Comparison of ENCODE assay signal across 1 cellular context in the genomic region with DNA sequence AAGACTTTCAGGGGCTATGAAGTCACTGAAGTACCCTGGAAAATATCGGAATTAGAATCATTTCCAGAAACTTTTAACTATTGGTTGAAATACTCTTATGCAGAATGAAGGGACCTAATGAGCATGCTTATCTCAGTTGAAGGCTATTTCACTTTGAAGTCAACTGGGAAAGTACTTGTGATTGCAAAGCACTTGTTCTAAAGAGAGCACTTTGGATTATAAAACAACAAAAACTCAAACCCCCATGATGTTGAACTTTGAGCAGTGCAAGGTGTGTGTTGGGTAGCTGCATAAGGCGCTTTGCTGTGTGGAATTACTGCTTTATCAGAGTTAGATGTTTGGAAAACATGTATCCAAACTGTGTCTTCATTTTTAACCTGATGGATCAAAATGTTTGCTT.
TF ChIP-seq lines count a peak whose summit lies in the region.

No MANE protein-coding gene starts in this region.

TF ChIP-seq in HepG2, 621 proteins besides CTCF, POLR2A, EP300 and RAD21 (continued from another document and continues in another):
- TF ChIP-seq, protein P1, sequence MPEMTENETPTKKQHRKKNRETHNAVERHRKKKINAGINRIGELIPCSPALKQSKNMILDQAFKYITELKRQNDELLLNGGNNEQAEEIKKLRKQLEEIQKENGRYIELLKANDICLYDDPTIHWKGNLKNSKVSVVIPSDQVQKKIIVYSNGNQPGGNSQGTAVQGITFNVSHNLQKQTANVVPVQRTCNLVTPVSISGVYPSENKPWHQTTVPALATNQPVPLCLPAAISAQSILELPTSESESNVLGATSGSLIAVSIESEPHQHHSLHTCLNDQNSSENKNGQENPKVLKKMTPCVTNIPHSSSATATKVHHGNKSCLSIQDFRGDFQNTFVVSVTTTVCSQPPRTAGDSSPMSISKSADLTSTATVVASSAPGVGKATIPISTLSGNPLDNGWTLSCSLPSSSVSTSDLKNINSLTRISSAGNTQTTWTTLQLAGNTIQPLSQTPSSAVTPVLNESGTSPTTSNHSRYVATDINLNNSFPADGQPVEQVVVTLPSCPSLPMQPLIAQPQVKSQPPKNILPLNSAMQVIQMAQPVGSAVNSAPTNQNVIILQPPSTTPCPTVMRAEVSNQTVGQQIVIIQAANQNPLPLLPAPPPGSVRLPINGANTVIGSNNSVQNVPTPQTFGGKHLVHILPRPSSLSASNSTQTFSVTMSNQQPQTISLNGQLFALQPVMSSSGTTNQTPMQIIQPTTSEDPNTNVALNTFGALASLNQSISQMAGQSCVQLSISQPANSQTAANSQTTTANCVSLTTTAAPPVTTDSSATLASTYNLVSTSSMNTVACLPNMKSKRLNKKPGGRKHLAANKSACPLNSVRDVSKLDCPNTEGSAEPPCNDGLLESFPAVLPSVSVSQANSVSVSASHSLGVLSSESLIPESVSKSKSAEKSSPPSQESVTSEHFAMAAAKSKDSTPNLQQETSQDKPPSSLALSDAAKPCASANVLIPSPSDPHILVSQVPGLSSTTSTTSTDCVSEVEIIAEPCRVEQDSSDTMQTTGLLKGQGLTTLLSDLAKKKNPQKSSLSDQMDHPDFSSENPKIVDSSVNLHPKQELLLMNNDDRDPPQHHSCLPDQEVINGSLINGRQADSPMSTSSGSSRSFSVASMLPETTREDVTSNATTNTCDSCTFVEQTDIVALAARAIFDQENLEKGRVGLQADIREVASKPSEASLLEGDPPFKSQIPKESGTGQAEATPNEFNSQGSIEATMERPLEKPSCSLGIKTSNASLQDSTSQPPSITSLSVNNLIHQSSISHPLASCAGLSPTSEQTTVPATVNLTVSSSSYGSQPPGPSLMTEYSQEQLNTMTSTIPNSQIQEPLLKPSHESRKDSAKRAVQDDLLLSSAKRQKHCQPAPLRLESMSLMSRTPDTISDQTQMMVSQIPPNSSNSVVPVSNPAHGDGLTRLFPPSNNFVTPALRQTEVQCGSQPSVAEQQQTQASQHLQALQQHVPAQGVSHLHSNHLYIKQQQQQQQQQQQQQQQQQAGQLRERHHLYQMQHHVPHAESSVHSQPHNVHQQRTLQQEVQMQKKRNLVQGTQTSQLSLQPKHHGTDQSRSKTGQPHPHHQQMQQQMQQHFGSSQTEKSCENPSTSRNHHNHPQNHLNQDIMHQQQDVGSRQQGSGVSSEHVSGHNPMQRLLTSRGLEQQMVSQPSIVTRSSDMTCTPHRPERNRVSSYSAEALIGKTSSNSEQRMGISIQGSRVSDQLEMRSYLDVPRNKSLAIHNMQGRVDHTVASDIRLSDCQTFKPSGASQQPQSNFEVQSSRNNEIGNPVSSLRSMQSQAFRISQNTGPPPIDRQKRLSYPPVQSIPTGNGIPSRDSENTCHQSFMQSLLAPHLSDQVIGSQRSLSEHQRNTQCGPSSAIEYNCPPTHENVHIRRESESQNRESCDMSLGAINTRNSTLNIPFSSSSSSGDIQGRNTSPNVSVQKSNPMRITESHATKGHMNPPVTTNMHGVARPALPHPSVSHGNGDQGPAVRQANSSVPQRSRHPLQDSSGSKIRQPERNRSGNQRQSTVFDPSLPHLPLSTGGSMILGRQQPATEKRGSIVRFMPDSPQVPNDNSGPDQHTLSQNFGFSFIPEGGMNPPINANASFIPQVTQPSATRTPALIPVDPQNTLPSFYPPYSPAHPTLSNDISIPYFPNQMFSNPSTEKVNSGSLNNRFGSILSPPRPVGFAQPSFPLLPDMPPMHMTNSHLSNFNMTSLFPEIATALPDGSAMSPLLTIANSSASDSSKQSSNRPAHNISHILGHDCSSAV (CRISPR knock-in tag; IDR thresholded peaks at IDR 0.05; ENCODE audit: borderline replicate concordance), result no peak
- no peak for TF ChIP-seq RBM22 (optimal IDR thresholded peaks at IDR 0.05; ENCODE audit: low read length)
- no peak for TF ChIP-seq KLF16 (CRISPR knock-in tag; IDR thresholded peaks at IDR 0.05)
- TF ChIP-seq, protein P2, sequence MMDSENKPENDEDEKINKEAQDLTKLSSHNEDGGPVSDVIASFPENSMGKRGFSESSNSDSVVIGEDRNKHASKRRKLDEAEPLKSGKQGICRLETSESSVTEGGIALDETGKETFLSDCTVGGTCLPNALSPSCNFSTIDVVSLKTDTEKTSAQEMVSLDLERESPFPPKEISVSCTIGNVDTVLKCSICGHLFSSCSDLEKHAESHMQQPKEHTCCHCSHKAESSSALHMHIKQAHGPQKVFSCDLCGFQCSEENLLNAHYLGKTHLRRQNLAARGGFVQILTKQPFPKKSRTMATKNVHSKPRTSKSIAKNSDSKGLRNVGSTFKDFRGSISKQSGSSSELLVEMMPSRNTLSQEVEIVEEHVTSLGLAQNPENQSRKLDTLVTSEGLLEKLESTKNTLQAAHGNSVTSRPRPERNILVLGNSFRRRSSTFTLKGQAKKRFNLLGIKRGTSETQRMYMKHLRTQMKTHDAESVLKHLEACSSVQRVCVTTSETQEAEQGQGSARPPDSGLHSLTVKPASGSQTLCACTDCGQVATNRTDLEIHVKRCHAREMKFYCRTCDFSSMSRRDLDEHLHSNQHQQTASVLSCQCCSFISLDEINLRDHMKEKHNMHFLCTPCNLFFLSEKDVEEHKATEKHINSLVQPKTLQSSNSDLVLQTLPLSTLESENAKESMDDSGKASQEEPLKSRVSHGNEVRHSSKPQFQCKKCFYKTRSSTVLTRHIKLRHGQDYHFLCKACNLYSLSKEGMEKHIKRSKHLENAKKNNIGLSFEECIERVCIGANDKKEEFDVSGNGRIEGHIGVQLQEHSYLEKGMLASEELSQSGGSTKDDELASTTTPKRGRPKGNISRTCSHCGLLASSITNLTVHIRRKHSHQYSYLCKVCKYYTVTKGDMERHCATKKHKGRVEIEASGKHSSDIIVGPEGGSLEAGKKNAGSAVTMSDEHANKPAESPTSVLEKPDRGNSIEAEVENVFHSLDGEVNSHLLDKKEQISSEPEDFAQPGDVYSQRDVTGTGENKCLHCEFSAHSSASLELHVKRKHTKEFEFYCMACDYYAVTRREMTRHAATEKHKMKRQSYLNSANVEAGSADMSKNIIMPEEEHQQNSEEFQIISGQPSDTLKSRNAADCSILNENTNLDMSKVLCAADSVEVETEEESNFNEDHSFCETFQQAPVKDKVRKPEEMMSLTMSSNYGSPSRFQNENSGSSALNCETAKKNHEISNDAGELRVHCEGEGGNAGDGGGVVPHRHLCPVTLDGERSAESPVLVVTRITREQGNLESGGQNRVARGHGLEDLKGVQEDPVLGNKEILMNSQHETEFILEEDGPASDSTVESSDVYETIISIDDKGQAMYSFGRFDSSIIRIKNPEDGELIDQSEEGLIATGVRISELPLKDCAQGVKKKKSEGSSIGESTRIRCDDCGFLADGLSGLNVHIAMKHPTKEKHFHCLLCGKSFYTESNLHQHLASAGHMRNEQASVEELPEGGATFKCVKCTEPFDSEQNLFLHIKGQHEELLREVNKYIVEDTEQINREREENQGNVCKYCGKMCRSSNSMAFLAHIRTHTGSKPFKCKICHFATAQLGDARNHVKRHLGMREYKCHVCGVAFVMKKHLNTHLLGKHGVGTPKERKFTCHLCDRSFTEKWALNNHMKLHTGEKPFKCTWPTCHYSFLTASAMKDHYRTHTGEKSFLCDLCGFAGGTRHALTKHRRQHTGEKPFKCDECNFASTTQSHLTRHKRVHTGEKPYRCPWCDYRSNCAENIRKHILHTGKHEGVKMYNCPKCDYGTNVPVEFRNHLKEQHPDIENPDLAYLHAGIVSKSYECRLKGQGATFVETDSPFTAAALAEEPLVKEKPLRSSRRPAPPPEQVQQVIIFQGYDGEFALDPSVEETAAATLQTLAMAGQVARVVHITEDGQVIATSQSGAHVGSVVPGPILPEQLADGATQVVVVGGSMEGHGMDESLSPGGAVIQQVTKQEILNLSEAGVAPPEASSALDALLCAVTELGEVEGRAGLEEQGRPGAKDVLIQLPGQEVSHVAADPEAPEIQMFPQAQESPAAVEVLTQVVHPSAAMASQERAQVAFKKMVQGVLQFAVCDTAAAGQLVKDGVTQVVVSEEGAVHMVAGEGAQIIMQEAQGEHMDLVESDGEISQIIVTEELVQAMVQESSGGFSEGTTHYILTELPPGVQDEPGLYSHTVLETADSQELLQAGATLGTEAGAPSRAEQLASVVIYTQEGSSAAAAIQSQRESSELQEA (CRISPR knock-in tag; IDR thresholded peaks at IDR 0.05; ENCODE audit: not compliant biosample characterization), result no peak
- no peak for TF ChIP-seq ZFP36L2 (CRISPR knock-in tag; IDR thresholded peaks at IDR 0.05)
- TF ChIP-seq ZNF292 (CRISPR knock-in tag; IDR thresholded peaks at IDR 0.05; ENCODE audit: borderline replicate concordance, low read depth), result peak; percentile 54; the same call in 1 of the 2 replicates
- TF ChIP-seq SNAI1 (CRISPR knock-in tag; IDR thresholded peaks at IDR 0.05; ENCODE audit: borderline replicate concordance), result no peak
- no peak for TF ChIP-seq SOX13 (IDR thresholded peaks at IDR 0.05)
- TF ChIP-seq SOX13 (CRISPR knock-in tag; conservative IDR thresholded peaks at IDR 0.05 in 1 of 2, IDR thresholded peaks at IDR 0.05 in 1 of 2), result peak in 1 of 2 experiments; percentile 78; a peak in 2 of 4 replicates
- no peak for TF ChIP-seq ZBTB8A (CRISPR knock-in tag; IDR thresholded peaks at IDR 0.05; ENCODE audit: borderline replicate concordance, low read depth)
- peak; percentile 30 for TF ChIP-seq SAP130 (CRISPR knock-in tag; IDR thresholded peaks at IDR 0.05; ENCODE audit: low read depth)
- no peak for TF ChIP-seq FOXK2 (IDR thresholded peaks at IDR 0.05)
- no peak for TF ChIP-seq RFX1 (IDR thresholded peaks at IDR 0.05)
- peak; percentile 58; the same call in 1 of the 2 replicates for TF ChIP-seq DPF2 (CRISPR knock-in tag; IDR thresholded peaks at IDR 0.05; ENCODE audit: borderline replicate concordance, low read depth)
- TF ChIP-seq, protein P3, sequence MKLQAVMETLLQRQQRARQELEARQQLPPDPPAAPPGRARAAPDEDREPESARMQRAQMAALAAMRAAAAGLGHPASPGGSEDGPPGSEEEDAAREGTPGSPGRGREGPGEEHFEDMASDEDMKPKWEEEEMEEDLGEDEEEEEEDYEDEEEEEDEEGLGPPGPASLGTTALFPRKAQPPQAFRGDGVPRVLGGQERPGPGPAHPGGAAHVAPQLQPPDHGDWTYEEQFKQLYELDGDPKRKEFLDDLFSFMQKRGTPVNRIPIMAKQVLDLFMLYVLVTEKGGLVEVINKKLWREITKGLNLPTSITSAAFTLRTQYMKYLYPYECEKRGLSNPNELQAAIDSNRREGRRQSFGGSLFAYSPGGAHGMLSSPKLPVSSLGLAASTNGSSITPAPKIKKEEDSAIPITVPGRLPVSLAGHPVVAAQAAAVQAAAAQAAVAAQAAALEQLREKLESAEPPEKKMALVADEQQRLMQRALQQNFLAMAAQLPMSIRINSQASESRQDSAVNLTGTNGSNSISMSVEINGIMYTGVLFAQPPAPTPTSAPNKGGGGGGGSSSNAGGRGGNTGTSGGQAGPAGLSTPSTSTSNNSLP (IDR thresholded peaks at IDR 0.05; ENCODE audit: low read depth, low read length), result peak; percentile 66
- TF ChIP-seq ZNF33A (CRISPR knock-in tag; IDR thresholded peaks at IDR 0.05; ENCODE audit: borderline replicate concordance), result no peak
- TF ChIP-seq ATF1 (CRISPR knock-in tag; IDR thresholded peaks at IDR 0.05), result peak; percentile 48; the same call in 1 of the 2 replicates
- TF ChIP-seq, protein P4, sequence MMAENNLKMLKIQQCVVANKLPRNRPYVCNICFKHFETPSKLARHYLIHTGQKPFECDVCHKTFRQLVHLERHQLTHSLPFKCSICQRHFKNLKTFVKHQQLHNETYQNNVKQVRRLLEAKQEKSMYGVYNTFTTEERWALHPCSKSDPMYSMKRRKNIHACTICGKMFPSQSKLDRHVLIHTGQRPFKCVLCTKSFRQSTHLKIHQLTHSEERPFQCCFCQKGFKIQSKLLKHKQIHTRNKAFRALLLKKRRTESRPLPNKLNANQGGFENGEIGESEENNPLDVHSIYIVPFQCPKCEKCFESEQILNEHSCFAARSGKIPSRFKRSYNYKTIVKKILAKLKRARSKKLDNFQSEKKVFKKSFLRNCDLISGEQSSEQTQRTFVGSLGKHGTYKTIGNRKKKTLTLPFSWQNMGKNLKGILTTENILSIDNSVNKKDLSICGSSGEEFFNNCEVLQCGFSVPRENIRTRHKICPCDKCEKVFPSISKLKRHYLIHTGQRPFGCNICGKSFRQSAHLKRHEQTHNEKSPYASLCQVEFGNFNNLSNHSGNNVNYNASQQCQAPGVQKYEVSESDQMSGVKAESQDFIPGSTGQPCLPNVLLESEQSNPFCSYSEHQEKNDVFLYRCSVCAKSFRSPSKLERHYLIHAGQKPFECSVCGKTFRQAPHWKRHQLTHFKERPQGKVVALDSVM (CRISPR knock-in tag; IDR thresholded peaks at IDR 0.05), result no peak
- TF ChIP-seq, protein P5, sequence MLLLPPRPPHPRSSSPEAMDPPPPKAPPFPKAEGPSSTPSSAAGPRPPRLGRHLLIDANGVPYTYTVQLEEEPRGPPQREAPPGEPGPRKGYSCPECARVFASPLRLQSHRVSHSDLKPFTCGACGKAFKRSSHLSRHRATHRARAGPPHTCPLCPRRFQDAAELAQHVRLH (CRISPR knock-in tag; IDR thresholded peaks at IDR 0.05; ENCODE audit: borderline replicate concordance, low read depth), result no peak
- TF ChIP-seq MAFF (IDR thresholded peaks at IDR 0.05; ENCODE audit: low read depth, low read length), result no peak
- TF ChIP-seq, protein P6, sequence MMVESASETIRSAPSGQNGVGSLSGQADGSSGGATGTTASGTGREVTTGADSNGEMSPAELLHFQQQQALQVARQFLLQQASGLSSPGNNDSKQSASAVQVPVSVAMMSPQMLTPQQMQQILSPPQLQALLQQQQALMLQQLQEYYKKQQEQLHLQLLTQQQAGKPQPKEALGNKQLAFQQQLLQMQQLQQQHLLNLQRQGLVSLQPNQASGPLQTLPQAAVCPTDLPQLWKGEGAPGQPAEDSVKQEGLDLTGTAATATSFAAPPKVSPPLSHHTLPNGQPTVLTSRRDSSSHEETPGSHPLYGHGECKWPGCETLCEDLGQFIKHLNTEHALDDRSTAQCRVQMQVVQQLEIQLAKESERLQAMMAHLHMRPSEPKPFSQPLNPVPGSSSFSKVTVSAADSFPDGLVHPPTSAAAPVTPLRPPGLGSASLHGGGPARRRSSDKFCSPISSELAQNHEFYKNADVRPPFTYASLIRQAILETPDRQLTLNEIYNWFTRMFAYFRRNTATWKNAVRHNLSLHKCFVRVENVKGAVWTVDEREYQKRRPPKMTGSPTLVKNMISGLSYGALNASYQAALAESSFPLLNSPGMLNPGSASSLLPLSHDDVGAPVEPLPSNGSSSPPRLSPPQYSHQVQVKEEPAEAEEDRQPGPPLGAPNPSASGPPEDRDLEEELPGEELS (CRISPR knock-in tag; IDR thresholded peaks at IDR 0.05), result peak; percentile 80; the same call in 1 of the 2 replicates
- TF ChIP-seq ZSCAN22 (CRISPR knock-in tag; IDR thresholded peaks at IDR 0.05), result no peak
- TF ChIP-seq ZBTB21 (CRISPR knock-in tag; IDR thresholded peaks at IDR 0.05), result 0 out of 2 replicates have a peak, but pooled peaks have one; percentile 47
- no peak for TF ChIP-seq ATAD3A (CRISPR knock-in tag; IDR thresholded peaks at IDR 0.05)
- peak; percentile 35; the same call in 1 of the 2 replicates for TF ChIP-seq SALL1 (CRISPR knock-in tag; IDR thresholded peaks at IDR 0.05)
- TF ChIP-seq, protein P7, sequence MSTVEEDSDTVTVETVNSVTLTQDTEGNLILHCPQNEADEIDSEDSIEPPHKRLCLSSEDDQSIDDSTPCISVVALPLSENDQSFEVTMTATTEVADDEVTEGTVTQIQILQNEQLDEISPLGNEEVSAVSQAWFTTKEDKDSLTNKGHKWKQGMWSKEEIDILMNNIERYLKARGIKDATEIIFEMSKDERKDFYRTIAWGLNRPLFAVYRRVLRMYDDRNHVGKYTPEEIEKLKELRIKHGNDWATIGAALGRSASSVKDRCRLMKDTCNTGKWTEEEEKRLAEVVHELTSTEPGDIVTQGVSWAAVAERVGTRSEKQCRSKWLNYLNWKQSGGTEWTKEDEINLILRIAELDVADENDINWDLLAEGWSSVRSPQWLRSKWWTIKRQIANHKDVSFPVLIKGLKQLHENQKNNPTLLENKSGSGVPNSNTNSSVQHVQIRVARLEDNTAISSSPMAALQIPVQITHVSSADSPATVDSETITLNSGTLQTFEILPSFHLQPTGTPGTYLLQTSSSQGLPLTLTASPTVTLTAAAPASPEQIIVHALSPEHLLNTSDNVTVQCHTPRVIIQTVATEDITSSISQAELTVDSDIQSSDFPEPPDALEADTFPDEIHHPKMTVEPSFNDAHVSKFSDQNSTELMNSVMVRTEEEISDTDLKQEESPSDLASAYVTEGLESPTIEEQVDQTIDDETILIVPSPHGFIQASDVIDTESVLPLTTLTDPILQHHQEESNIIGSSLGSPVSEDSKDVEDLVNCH (CRISPR knock-in tag; IDR thresholded peaks at IDR 0.05), result no peak
- TF ChIP-seq ZNF234 (CRISPR knock-in tag; conservative IDR thresholded peaks at IDR 0.05), result no peak
